1 cellular context compared by ENCODE assay signal in genomic region chr2:159093496-159093895, GRCh38.
TF ChIP-seq lines count a peak whose summit lies in the region.

No MANE protein-coding gene starts in this region.

TF ChIP-seq in HepG2, 621 proteins besides CTCF, POLR2A, EP300 and RAD21 (continued from another document):
- TF ChIP-seq ZNF704 (CRISPR knock-in tag; IDR thresholded peaks at IDR 0.05; ENCODE audit: borderline replicate concordance) = no peak
- no peak for TF ChIP-seq CERS6 (CRISPR knock-in tag; IDR thresholded peaks at IDR 0.05)
- TF ChIP-seq ZNF672 (CRISPR knock-in tag; IDR thresholded peaks at IDR 0.05) = no peak
- TF ChIP-seq ZNF777 (CRISPR knock-in tag; IDR thresholded peaks at IDR 0.05) = no peak
- no peak for TF ChIP-seq ZFP91 (CRISPR knock-in tag; IDR thresholded peaks at IDR 0.05; ENCODE audit: borderline replicate concordance)
- no peak for TF ChIP-seq ZNF850 (CRISPR knock-in tag; conservative IDR thresholded peaks at IDR 0.05)
- no peak for TF ChIP-seq ZNF382 (CRISPR knock-in tag; IDR thresholded peaks at IDR 0.05; ENCODE audit: borderline replicate concordance)
